ENCODE assay signal across 1 cellular context in genomic region chr4:6715704-6716017, GRCh38.
TF ChIP-seq lines count a peak whose summit lies in the region.

No MANE protein-coding gene starts in this region.

TF ChIP-seq in GM12878, 131 proteins besides CTCF, POLR2A, EP300 and RAD21:
- TF ChIP-seq WRNIP1 (IDR thresholded peaks at IDR 0.05; ENCODE audit: borderline replicate concordance, low read depth, low read length) = 0 out of 2 replicates have a peak, but pooled peaks have one; percentile 52
- no peak for TF ChIP-seq BCL3 (IDR thresholded peaks at IDR 0.05; ENCODE audit: borderline replicate concordance, insufficient read depth, low read depth, low read length, poor library complexity, severe bottlenecking)
- TF ChIP-seq ZNF687 (IDR thresholded peaks at IDR 0.05) = no peak
- TF ChIP-seq TBL1XR1 (IDR thresholded peaks at IDR 0.05; ENCODE audit: low read depth, low read length) = no peak
- TF ChIP-seq HDGF (IDR thresholded peaks at IDR 0.05) = peak; percentile 71
- no peak for TF ChIP-seq JUNB (IDR thresholded peaks at IDR 0.05)
- TF ChIP-seq EZH2 (IDR thresholded peaks at IDR 0.05; ENCODE audit: borderline replicate concordance, control insufficient read depth, low read depth, low read length) = no peak
- no peak for TF ChIP-seq NFXL1 (IDR thresholded peaks at IDR 0.05; ENCODE audit: borderline replicate concordance)
- no peak for TF ChIP-seq RFX5 (IDR thresholded peaks at IDR 0.05; ENCODE audit: low read depth, low read length)
- TF ChIP-seq ZNF384 (IDR thresholded peaks at IDR 0.05; ENCODE audit: borderline replicate concordance, low read depth, low read length) = peak; percentile 83
- no peak for TF ChIP-seq TAF1 (IDR thresholded peaks at IDR 0.05; ENCODE audit: borderline replicate concordance, low read depth, low read length)
- no peak for TF ChIP-seq FOS (IDR thresholded peaks at IDR 0.05; ENCODE audit: borderline replicate concordance, extremely low read depth, insufficient read length)
- TF ChIP-seq MXI1 (IDR thresholded peaks at IDR 0.05; ENCODE audit: low read depth, low read length) = no peak
- TF ChIP-seq ESRRA (IDR thresholded peaks at IDR 0.05; ENCODE audit: low read length) = no peak
- TF ChIP-seq HDAC2 (IDR thresholded peaks at IDR 0.05) = no peak
- no peak for TF ChIP-seq TCF12 (IDR thresholded peaks at IDR 0.05; ENCODE audit: low read depth, low read length)
- TF ChIP-seq STAT3 (IDR thresholded peaks at IDR 0.05; ENCODE audit: low read depth, low read length) = no peak
- TF ChIP-seq PRDM15 (CRISPR knock-in tag; IDR thresholded peaks at IDR 0.05) = no peak
- no peak for TF ChIP-seq SPI1 (IDR thresholded peaks at IDR 0.05; ENCODE audit: borderline replicate concordance, insufficient read depth, low read depth, low read length)
- 0 out of 2 replicates have a peak, but pooled peaks have one; percentile 43 for TF ChIP-seq MLLT1 (IDR thresholded peaks at IDR 0.05)
- TF ChIP-seq POLR2AphosphoS2 (IDR thresholded peaks at IDR 0.05; ENCODE audit: low read depth, low read length) = no peak
- no peak for TF ChIP-seq CREB1 (IDR thresholded peaks at IDR 0.05; ENCODE audit: low read depth)
- no peak for TF ChIP-seq SIN3A (IDR thresholded peaks at IDR 0.05; ENCODE audit: low read depth, low read length)
- no peak for TF ChIP-seq SKIL (IDR thresholded peaks at IDR 0.05; ENCODE audit: low read depth, poor library complexity, severe bottlenecking)
- no peak for TF ChIP-seq IRF4 (IDR thresholded peaks at IDR 0.05; ENCODE audit: low read depth, low read length)
- no peak for TF ChIP-seq ZNF274 (IDR thresholded peaks at IDR 0.05; ENCODE audit: insufficient read depth, insufficient read length)
- no peak for TF ChIP-seq BRCA1 (IDR thresholded peaks at IDR 0.05; ENCODE audit: low read depth, low read length)
